In genomic region chr5:132488590-132488989, GRCh38 we compare ENCODE assay signal across 1 cellular context.
TF ChIP-seq lines count a peak whose summit lies in the region.

No MANE protein-coding gene starts in this region.

TF ChIP-seq in HepG2, 621 proteins besides CTCF, POLR2A, EP300 and RAD21:
- no peak for TF ChIP-seq FOXA1 (IDR thresholded peaks at IDR 0.05)
- 0 out of 2 replicates have a peak, but pooled peaks have one; percentile 16 for TF ChIP-seq FOXA1 (CRISPR knock-in tag; IDR thresholded peaks at IDR 0.05)
- no peak for TF ChIP-seq ZNF513 (CRISPR knock-in tag; conservative IDR thresholded peaks at IDR 0.05)
TF ChIP-seq in HepG2: peak in this region for 1.
